In the genomic region with DNA sequence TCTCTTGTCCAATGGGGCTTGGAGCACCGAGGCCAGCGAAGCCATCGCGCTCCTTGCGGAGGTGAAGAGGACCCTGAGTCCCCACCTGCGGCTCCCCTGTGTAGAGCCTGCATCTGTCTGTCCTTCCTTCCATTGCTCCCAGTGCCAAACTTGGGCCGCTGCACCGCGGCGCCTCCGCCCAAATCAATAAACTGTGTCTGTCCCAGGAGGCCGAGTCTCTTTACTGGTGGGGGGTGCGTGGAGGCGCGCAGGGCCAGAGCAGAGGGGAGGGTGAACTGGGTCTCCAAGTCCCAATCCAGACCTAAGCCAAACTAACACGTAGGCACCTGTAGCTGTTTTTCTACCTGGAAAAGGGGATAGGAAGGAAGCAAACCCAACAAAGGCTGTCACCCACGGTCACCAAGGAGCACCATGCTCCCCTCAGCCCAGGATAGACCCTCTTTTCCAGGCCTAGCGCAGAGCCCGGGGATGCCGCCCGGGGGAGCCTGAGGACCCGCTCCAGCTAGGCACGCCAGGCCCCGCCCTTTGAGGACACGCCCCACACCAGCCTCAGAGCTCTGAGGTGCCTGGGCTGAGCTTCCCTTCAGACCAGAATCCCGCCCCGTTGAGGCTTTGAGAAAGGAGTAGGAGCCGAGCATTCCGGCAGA, we compare ENCODE assay signal across 16 cellular contexts. TPM values are rescaled to one million over a fixed set of nuclear protein-coding genes. Genes with fewer than 3 reads are reported as not detected.
A peak's percentile ranks its signal among the peaks of the same experiment; 100 is the strongest.
DNase-seq lines count a peak whose midpoint lies in the region; ATAC-seq, FAIRE-seq and TF ChIP-seq lines count a peak whose summit lies in the region.
"Had no signal": no experiment of that assay in that cellular context is flagged by ENCODE, and none has a peak within 500 bp of the region (broad histone marks: within the 10 kb centered on the region; RNA-seq: fewer than 3 reads in every experiment).

No MANE protein-coding gene starts in this region.

- WGBS in K562 (ENCODE audit: insufficient coverage, low coverage, missing lambda C conversion rate) = 22% methylated on average over 29 of the region's 29 CpGs
- WGBS in neuronal stem cell (ENCODE audit: extremely low coverage in 2 of 2, insufficient read length in 2 of 2, insufficient replicate concordance in 1 of 2), 2 donors = no CpG with 5 or more reads among the region's 29 CpGs

- POLR2A ChIA-PET in K562 (lab: Yijun Ruan, JAX) (interaction anchor here (0.5 to 0.9 kb wide), 2 partner anchors 8 to 14 kb away, joined by 3 to 4 read pairs; no protein-coding TSS in a partner anchor), RWPE1 (lab: Yijun Ruan, JAX; ENCODE audit: low non-redundant PET) (no interaction called here)

- intact Hi-C loops in K562 (cut with micrococcal nuclease) = no loop called here

- no peak for FAIRE-seq in K562 (lab: Jason Lieb, UNC)

- no peak overlapping the region for H3K27ac ChIP-seq in K562 (ENCODE audit: extremely low read depth, low read depth, low read length)
- H3K27ac ChIP-seq in neuronal stem cell (replicated peaks; ENCODE audit: low read length) = no peak overlapping the region
- H3K27ac ChIP-seq in RWPE1 = no peak overlapping the region
- H3K27ac ChIP-seq: 22Rv1, neutrophil, PC-9 had no signal

- H3K9ac ChIP-seq in K562 (ENCODE audit: insufficient read depth in 1 of 2, low read depth in 2 of 2, low read length in 2 of 2) (no peak overlapping the region), neuronal stem cell (ENCODE audit: low read depth, low read length, poor library complexity) (no peak overlapping the region)

- H3K79me2 ChIP-seq in K562 (ENCODE audit: control insufficient read depth, insufficient read depth, low read length) = no peaks in the 10 kb centered on the region

- no peak overlapping the region for H4K91ac ChIP-seq in neuronal stem cell (ENCODE audit: low read depth, low read length, poor library complexity)

- ATAC-seq in K562 = peak; percentile 85
- no peak for ATAC-seq in HG03342 (IDR thresholded peaks at IDR 0.05; ENCODE audit: unreplicated experiment)
- ATAC-seq: stimulated activated naive CD8-positive, alpha-beta T cell treated with anti-CD3 and anti-CD28 coated beads, Interleukin-15, Interleukin-2, amounts not matched to agents 100 U/mL and 50 U/mL, for 24 hours had no signal

- CTCF ChIA-PET in K562 (lab: Yijun Ruan, JAX; ENCODE audit: low intra/inter-chr PET ratio) (interaction anchor here (0.6 kb wide), 1 partner anchor 34 kb away, joined by 3 read pairs; no protein-coding TSS in a partner anchor), RWPE1 (lab: Yijun Ruan, JAX) (no interaction called here)

- no peak overlapping the region for H2BK12ac ChIP-seq in neuronal stem cell (ENCODE audit: low read length)

- H2AK5ac ChIP-seq in neuronal stem cell (ENCODE audit: low read depth, low read length) = peak overlapping the region; percentile 7

- H2BK5ac ChIP-seq in neuronal stem cell (ENCODE audit: low read length) = no peak overlapping the region

- no peak overlapping the region for H3K18ac ChIP-seq in neuronal stem cell (ENCODE audit: low read length)

- H3K9me1 ChIP-seq in K562 (ENCODE audit: control insufficient read depth, insufficient read depth, low read length) = no peaks in the 10 kb centered on the region

- no peak overlapping the region for H2AFZ ChIP-seq in K562 (ENCODE audit: low read depth, low read length)
- no peak overlapping the region for H2AFZ ChIP-seq in neuronal stem cell (ENCODE audit: low read length)
- H2AFZ ChIP-seq: PC-9 had no signal

- no peak overlapping the region for H3K4ac ChIP-seq in neuronal stem cell (ENCODE audit: low read length)

- H3K79me1 ChIP-seq in neuronal stem cell (ENCODE audit: low read depth, low read length) = peaks cover 6% of the 10 kb centered on the region

- TF ChIP-seq EP300 in K562 (IDR thresholded peaks at IDR 0.05; ENCODE audit: low read length) = no peak

- no peaks in the 10 kb centered on the region; the same call in 1 of the 2 replicates for H4K20me1 ChIP-seq in K562 (replicated peaks; ENCODE audit: control insufficient read depth, insufficient read depth, low read length)

- no TSS peak for BruUV-seq in K562 (replicated peaks; lab: Mats Ljungman, UMichigan)

- H3K4me2 ChIP-seq in K562 (ENCODE audit: insufficient read depth, low read length) (no peak overlapping the region), neuronal stem cell (ENCODE audit: insufficient read depth, low read length, poor library complexity, severe bottlenecking) (no peak overlapping the region)
- H3K4me2 ChIP-seq: PC-9 had no signal

- H3K9me3 ChIP-seq in K562 (replicated peaks; ENCODE audit: control insufficient read depth, insufficient read depth, low read depth, low read length) (no peaks in the 10 kb centered on the region), neuronal stem cell (replicated peaks in 1 of 2; ENCODE audit: control insufficient read depth in 2 of 2, insufficient read depth in 1 of 2, low read depth in 1 of 2, low read length in 2 of 2) (peaks cover 6 to 7% of the 10 kb centered on the region in 2 donors)
- H3K9me3 ChIP-seq: neutrophil had no signal

- H2BK120ac ChIP-seq in neuronal stem cell (ENCODE audit: low read depth, low read length) = no peak overlapping the region

- H4K8ac ChIP-seq in neuronal stem cell (ENCODE audit: low read depth, low read length) = no peak overlapping the region

- TF ChIP-seq POLR2A in K562 (conservative IDR thresholded peaks at IDR 0.05) = no peak

- H3K14ac ChIP-seq in neuronal stem cell (ENCODE audit: low read length) = no peak overlapping the region

- DNase-seq in DMS 273 (lab: John Stamatoyannopoulos, UW; ENCODE audit: unreplicated experiment) = peak; percentile 50
- no peak for DNase-seq in DMS 273 treated with DMSO at 0.1 percent for 48 hours (lab: John Stamatoyannopoulos, UW)
- DNase-seq in Jurkat, Clone E6-1 (ENCODE audit: low read depth, low spot score) = peak; percentile 49
- DNase-seq in K562 (ENCODE audit: extremely low read depth in 1 of 4, low spot score in 3 of 4) = peak; percentile 16 to 69 (median 58)
- DNase-seq in neuronal stem cell (ENCODE audit: low spot score) = no peak
- DNase-seq in dedifferentiated amniotic fluid mesenchymal stem cell (ENCODE audit: extremely low spot score) = no peak
- no peak for DNase-seq in RWPE1 (ENCODE audit: low spot score)
- DNase-seq: activated gamma-delta T cell; DND-41; left cardiac atrium; NCI-H1694; PC-9; stimulated activated naive CD8-positive, alpha-beta T cell treated with anti-CD3 and anti-CD28 coated beads, Interleukin-15, Interleukin-2, amounts not matched to agents 100 U/mL and 50 U/mL, for 24 hours had no signal

- no peak overlapping the region for H2BK15ac ChIP-seq in neuronal stem cell (ENCODE audit: low read length)

- in situ Hi-C loops in K562 (cut with MboI) = no loop called here

- peaks cover 16 to 46% of the 10 kb centered on the region in 2 experiments; a peak in 3 of 5 replicates for H3K27me3 ChIP-seq in K562 (ENCODE audit: control insufficient read depth in 2 of 2, insufficient read depth in 2 of 2, low read length in 2 of 2)
- peaks cover 44 to 97% (median 88%) of the 10 kb centered on the region in 3 experiments for H3K27me3 ChIP-seq in neuronal stem cell (ENCODE audit: control insufficient read depth in 3 of 3, insufficient read depth in 3 of 3, low read depth in 1 of 3, low read length in 3 of 3)

- TF ChIP-seq CTCF in K562 (IDR thresholded peaks at IDR 0.05 in 2 of 3, conservative IDR thresholded peaks at IDR 0.05 in 1 of 3; ENCODE audit: insufficient read depth in 2 of 3, low read depth in 1 of 3, low read length in 3 of 3) (0 out of 6 replicates have a peak, but pooled peaks of 2 of the 3 experiments have one; percentile 12 to 32), RWPE1 (conservative IDR thresholded peaks at IDR 0.05; ENCODE audit: low read depth) (no peak)

- TF ChIP-seq RAD21 in K562 (CRISPR knock-in tag; conservative IDR thresholded peaks at IDR 0.05 in 1 of 2, IDR thresholded peaks at IDR 0.05 in 1 of 2) = no peak

- peak overlapping the region; percentile 99 for H3K23ac ChIP-seq in neuronal stem cell (ENCODE audit: low read depth, low read length, poor library complexity)

- H3K4me3 ChIP-seq in Jurkat, Clone E6-1 (ENCODE audit: low read length) = peak overlapping the region; percentile 49
- H3K4me3 ChIP-seq in K562 = no peak overlapping the region
- H3K4me3 ChIP-seq in neuronal stem cell (ENCODE audit: low read length in 2 of 2) = peak overlapping the region in 1 of 2 donors; percentile 25
- H3K4me3 ChIP-seq: PC-9 had no signal

- peaks cover 0 to 20% of the 10 kb centered on the region in 2 experiments; a peak in 2 of 5 replicates for H3K4me1 ChIP-seq in K562 (replicated peaks in 1 of 2; ENCODE audit: control insufficient read depth in 2 of 2, insufficient read depth in 2 of 2, low read length in 2 of 2)
- peaks cover 4 to 25% of the 10 kb centered on the region in 2 donors for H3K4me1 ChIP-seq in neuronal stem cell (ENCODE audit: control insufficient read depth in 2 of 2, insufficient read depth in 1 of 2, low read depth in 1 of 2, low read length in 2 of 2)

- H3K36me3 ChIP-seq in K562 (ENCODE audit: control insufficient read depth, insufficient read depth, low read length) (no peaks in the 10 kb centered on the region), neuronal stem cell (replicated peaks in 1 of 2; ENCODE audit: control insufficient read depth in 2 of 2, insufficient read depth in 2 of 2, low read length in 2 of 2) (no peaks in the 10 kb centered on the region)
- H3K36me3 ChIP-seq: neutrophil had no signal

RNA-seq across cellular contexts. Expression of gene CHAT, which starts 1.2 kb away (rescaled TPM):
- polyA plus RNA-seq in Jurkat, Clone E6-1 (2012; ENCODE audit: insufficient read depth, insufficient read length) = 2.0 TPM
- not detected in 2 replicates for total RNA-seq in K562 (2011; cell fraction: chromatin; rRNA removed; ENCODE audit: low replicate concordance)
- total RNA-seq in K562 (2011; cell fraction: nucleolus; rRNA removed) = not detected in 2 replicates
- total RNA-seq in K562 (2011; cell fraction: nucleoplasm; rRNA removed) = not detected in 2 replicates
- total RNA-seq in K562 (2014; rRNA removed) = not detected in 2 replicates
- total RNA-seq in K562 (2014; rRNA removed; fragmentation: Illumina TruSeq; extraction: Trizol) = not detected in 2 replicates
- total RNA-seq in K562 (2015; rRNA removed; fragmentation: Illumina TruSeq; extraction: Trizol) = not detected in 2 replicates
- total RNA-seq in K562 (2021) = not detected in 2 replicates
- not detected in 2 replicates for polyA plus RNA-seq in K562 (2011; rRNA removed)
- polyA plus RNA-seq in K562 (2011; cell fraction: cytosol; rRNA removed) = not detected in 2 replicates
- not detected in 2 replicates for polyA plus RNA-seq in K562 (2011; cell fraction: nucleus; rRNA removed)
- not detected in 2 replicates for polyA plus RNA-seq in K562 (2012)
- not detected in 2 replicates for polyA plus RNA-seq in K562 (2014; fragmentation: Illumina TruSeq; extraction: Trizol)
- polyA plus RNA-seq in K562 (2014; fragmentation: Nextera tagmentation; extraction: Ambion mirVana) = not detected
- not detected in 2 replicates for polyA plus RNA-seq in K562 (2014; rRNA removed)
- not detected in 2 replicates for polyA minus RNA-seq in K562 (2011; rRNA and poly(A)+ RNA removed)
- not detected in 2 replicates for polyA minus RNA-seq in K562 (2011; cell fraction: cytosol; rRNA and poly(A)+ RNA removed)
- not detected in 2 replicates for polyA minus RNA-seq in K562 (2011; cell fraction: nucleus; rRNA and poly(A)+ RNA removed)
- polyA plus RNA-seq in neuronal stem cell (2013, experiment 1 of 2) = 0.03 TPM
- not detected for polyA plus RNA-seq in neuronal stem cell (2013, experiment 2 of 2)
- total RNA-seq: left cardiac atrium, PC-9 had no signal

RNA-seq across cellular contexts. Expression of gene SLC18A3, which starts 2.5 kb away (rescaled TPM):
- polyA plus RNA-seq in Jurkat, Clone E6-1 (2012; ENCODE audit: insufficient read depth, insufficient read length) = not detected
- not detected in 2 replicates for total RNA-seq in K562 (2011; cell fraction: chromatin; rRNA removed; ENCODE audit: low replicate concordance)
- not detected in 2 replicates for total RNA-seq in K562 (2011; cell fraction: nucleolus; rRNA removed)
- total RNA-seq in K562 (2011; cell fraction: nucleoplasm; rRNA removed) = not detected in 2 replicates
- not detected in 2 replicates for total RNA-seq in K562 (2014; rRNA removed)
- total RNA-seq in K562 (2014; rRNA removed; fragmentation: Illumina TruSeq; extraction: Trizol) = not detected in 2 replicates
- total RNA-seq in K562 (2015; rRNA removed; fragmentation: Illumina TruSeq; extraction: Trizol) = not detected in 2 replicates
- not detected in 2 replicates for total RNA-seq in K562 (2021)
- polyA plus RNA-seq in K562 (2011; rRNA removed) = not detected in 2 replicates
- not detected in 2 replicates for polyA plus RNA-seq in K562 (2011; cell fraction: cytosol; rRNA removed)
- polyA plus RNA-seq in K562 (2011; cell fraction: nucleus; rRNA removed) = not detected in 2 replicates
- polyA plus RNA-seq in K562 (2012) = not detected in 2 replicates
- polyA plus RNA-seq in K562 (2014; fragmentation: Illumina TruSeq; extraction: Trizol) = not detected in 2 replicates
- polyA plus RNA-seq in K562 (2014; fragmentation: Nextera tagmentation; extraction: Ambion mirVana) = not detected
- polyA plus RNA-seq in K562 (2014; rRNA removed) = not detected in 2 replicates
- not detected in 2 replicates for polyA minus RNA-seq in K562 (2011; rRNA and poly(A)+ RNA removed)
- not detected in 2 replicates for polyA minus RNA-seq in K562 (2011; cell fraction: cytosol; rRNA and poly(A)+ RNA removed)
- polyA minus RNA-seq in K562 (2011; cell fraction: nucleus; rRNA and poly(A)+ RNA removed) = not detected in 2 replicates
- polyA plus RNA-seq in neuronal stem cell (2013, experiment 1 of 2) = 0.07 TPM
- 0.06 TPM for polyA plus RNA-seq in neuronal stem cell (2013, experiment 2 of 2)
- total RNA-seq: left cardiac atrium, PC-9 had no signal

Comparison
In these comparisons a context has a peak if more than half of its experiments do, and no peak if none do; other contexts are left out.
1. DNase-seq: peak in DMS 273 (single experiment), Jurkat, Clone E6-1 (single experiment) and K562 (4 of 4); none in DMS 273 treated with DMSO at 0.1 percent for 48 hours (single experiment), neuronal stem cell (single experiment), dedifferentiated amniotic fluid mesenchymal stem cell (single experiment) and RWPE1 (single experiment).